In genomic region chrX:116185163-116185562, GRCh38 we compare ENCODE assay signal across 31 cellular contexts. TPM values are rescaled to one million over a fixed set of nuclear protein-coding genes. Genes with fewer than 3 reads are reported as not detected.
DNase-seq lines count a peak whose midpoint lies in the region; ATAC-seq, FAIRE-seq and TF ChIP-seq lines count a peak whose summit lies in the region.
"Had no signal": no experiment of that assay in that cellular context is flagged by ENCODE, and none has a peak within 500 bp of the region (broad histone marks: within the 10 kb centered on the region; RNA-seq: fewer than 3 reads in every experiment).

No MANE protein-coding gene starts in this region.

- no peaks in the 10 kb centered on the region for H3K27me3 Mint-ChIP-seq in natural killer cell treated with Interleukin-12 subunit alpha and Interleukin-12 subunit beta and Interleukin-15 and Interleukin-18, amount 100 ng/mL, for 72 hours
- H3K27me3 Mint-ChIP-seq: CD4-positive, alpha-beta memory T cell; CD4-positive, CD25-positive, alpha-beta regulatory T cell; CD8-positive, alpha-beta memory T cell had no signal

- H3K27ac ChIP-seq in kidney (ENCODE audit: low read depth in 2 of 2, low read length in 2 of 2) (no peak overlapping the region), liver (ENCODE audit: low read depth in 1 of 2, low read length in 2 of 2) (no peak overlapping the region)
- H3K27ac ChIP-seq: 22Rv1, BLaER1 had no signal

- intact Hi-C loops in kidney (cut with DNase I) = no loop called here

- no peaks in the 10 kb centered on the region for H3K9me3 ChIP-seq in kidney (ENCODE audit: control insufficient read depth in 1 of 2, low read length in 2 of 2)
- no peaks in the 10 kb centered on the region for H3K9me3 ChIP-seq in liver (ENCODE audit: control insufficient read depth in 4 of 4, low read length in 3 of 4)
- H3K9me3 ChIP-seq: BE2C had no signal

- H3K4me1 Mint-ChIP-seq in natural killer cell treated with Interleukin-12 subunit alpha and Interleukin-12 subunit beta and Interleukin-15 and Interleukin-18, amount 100 ng/mL, for 72 hours (ENCODE audit: low read depth in 2 of 2) = no peaks in the 10 kb centered on the region
- H3K4me1 Mint-ChIP-seq: CD14-positive monocyte; CD4-positive, alpha-beta memory T cell; CD4-positive, CD25-positive, alpha-beta regulatory T cell; CD8-positive, alpha-beta memory T cell had no signal

- no peak for TF ChIP-seq RAD21 in liver (IDR thresholded peaks at IDR 0.05)

- no peaks in the 10 kb centered on the region for H3K36me3 ChIP-seq in kidney (ENCODE audit: control insufficient read depth in 1 of 2, insufficient read depth in 2 of 2, low read length in 2 of 2)
- no peaks in the 10 kb centered on the region for H3K36me3 ChIP-seq in liver (ENCODE audit: control insufficient read depth in 4 of 4, insufficient read depth in 3 of 4, low read depth in 1 of 4, low read length in 3 of 4)
- H3K36me3 ChIP-seq: BE2C, BLaER1 had no signal

- H3K27ac Mint-ChIP-seq in natural killer cell treated with Interleukin-12 subunit alpha and Interleukin-12 subunit beta and Interleukin-15 and Interleukin-18, amount 100 ng/mL, for 72 hours = no peak overlapping the region
- H3K27ac Mint-ChIP-seq: CD14-positive monocyte; CD4-positive, alpha-beta memory T cell; CD4-positive, CD25-positive, alpha-beta regulatory T cell; CD8-positive, alpha-beta memory T cell had no signal

- TF ChIP-seq CTCF in kidney (IDR thresholded peaks at IDR 0.05; ENCODE audit: borderline replicate concordance, extremely low read depth, insufficient read depth) (no peak), liver (IDR thresholded peaks at IDR 0.05; ENCODE audit: low read depth, low read length, missing input control) (no peak)

- FAIRE-seq in A204.1 (lab: Jason Lieb, UNC) (peak; percentile 19), kidney (lab: Jason Lieb, UNC) (peak; percentile 85)
- FAIRE-seq: GM12878, GM12892, GM18507 had no signal

- H3K4me1 ChIP-seq in kidney (ENCODE audit: control insufficient read depth in 1 of 2, insufficient read depth in 1 of 2, low read depth in 1 of 2, low read length in 2 of 2) (no peaks in the 10 kb centered on the region), liver (ENCODE audit: control insufficient read depth in 4 of 4, insufficient read depth in 4 of 4, low read length in 3 of 4) (no peaks in the 10 kb centered on the region)
- H3K4me1 ChIP-seq: BE2C, BLaER1 had no signal

- H3K9ac ChIP-seq in kidney (ENCODE audit: low read length in 2 of 2) (no peak overlapping the region), liver (ENCODE audit: low read depth in 1 of 2, low read length in 2 of 2) (no peak overlapping the region)
- H3K9ac ChIP-seq: BLaER1 had no signal

- no peaks in the 10 kb centered on the region for H3K27me3 ChIP-seq in liver (ENCODE audit: control insufficient read depth in 4 of 4, insufficient read depth in 4 of 4, low read length in 3 of 4)
- H3K27me3 ChIP-seq: BE2C had no signal

- H3K4me3 Mint-ChIP-seq in natural killer cell treated with Interleukin-12 subunit alpha and Interleukin-12 subunit beta and Interleukin-15 and Interleukin-18, amount 100 ng/mL, for 72 hours = no peak overlapping the region
- H3K4me3 Mint-ChIP-seq: CD14-positive monocyte; CD4-positive, alpha-beta memory T cell; CD4-positive, CD25-positive, alpha-beta regulatory T cell; CD8-positive, alpha-beta memory T cell had no signal

- peak; percentile 14 for DNase-seq in HuH-7 (ENCODE audit: low spot score)
- no peak for DNase-seq in kidney
- no peak for DNase-seq in natural killer cell treated with Interleukin-12 subunit alpha and Interleukin-12 subunit beta and Interleukin-15 and Interleukin-18, amount 100 ng/mL, for 72 hours (ENCODE audit: low spot score)
- no peak for DNase-seq in stimulated activated CD4-positive, alpha-beta T cell treated with anti-CD3 and anti-CD28 coated beads, Interleukin-1b, Interleukin-23, amount 100 ng/mL, for 48 hours
- DNase-seq: ACHN; BE2C; C1 segment of cervical spinal cord; CD4-positive, alpha-beta memory T cell; CD4-positive, CD25-positive, alpha-beta regulatory T cell; CD8-positive, alpha-beta memory T cell; COR-L47; DMS 273 treated with DMSO at 0.1 percent for 48 hours; DMS153; DMS53; DMS79; DND-41; EL; GDM1 had no signal

- no peak for ATAC-seq in GM21423 (IDR thresholded peaks at IDR 0.05; ENCODE audit: unreplicated experiment)
- ATAC-seq in natural killer cell treated with Interleukin-12 subunit alpha and Interleukin-12 subunit beta and Interleukin-15 and Interleukin-18, amount 100 ng/mL, for 72 hours = no peak
- ATAC-seq: GM12878 had no signal

- no peak overlapping the region for H3K4me3 ChIP-seq in kidney (ENCODE audit: low read length in 2 of 2)
- no peak overlapping the region for H3K4me3 ChIP-seq in liver (ENCODE audit: low read depth in 1 of 3, low read length in 3 of 3)
- H3K4me3 ChIP-seq: BLaER1, GM12878 had no signal

- H3K9me3 Mint-ChIP-seq in natural killer cell treated with Interleukin-12 subunit alpha and Interleukin-12 subunit beta and Interleukin-15 and Interleukin-18, amount 100 ng/mL, for 72 hours = peaks cover 3% of the 10 kb centered on the region

- H3K36me3 Mint-ChIP-seq in natural killer cell treated with Interleukin-12 subunit alpha and Interleukin-12 subunit beta and Interleukin-15 and Interleukin-18, amount 100 ng/mL, for 72 hours = no peaks in the 10 kb centered on the region
- H3K36me3 Mint-ChIP-seq: CD14-positive monocyte; CD4-positive, alpha-beta memory T cell; CD4-positive, CD25-positive, alpha-beta regulatory T cell; CD8-positive, alpha-beta memory T cell had no signal

TF ChIP-seq in liver, 16 proteins besides CTCF, POLR2A, EP300 and RAD21:
- no peak for TF ChIP-seq SP1 (IDR thresholded peaks at IDR 0.05)
- TF ChIP-seq HNF4G (IDR thresholded peaks at IDR 0.05) = peak; percentile 31
- TF ChIP-seq HNF4A (conservative IDR thresholded peaks at IDR 0.05) = peak; percentile 56 to 82

RNA-seq across cellular contexts. Expression of gene AGTR2, which starts 14.6 kb away (rescaled TPM):
- total RNA-seq in kidney (0.19 TPM), liver (under 1 TPM in 1 of 2 donors, not detected in 1; 0.05 TPM)
- polyA plus RNA-seq in kidney (ENCODE audit: insufficient read depth, low read depth, low replicate concordance) (not detected), liver (not detected)
- not detected for total RNA-seq in natural killer cell treated with Interleukin-12 subunit alpha and Interleukin-12 subunit beta and Interleukin-15 and Interleukin-18, amount 100 ng/mL, for 72 hours
- total RNA-seq: A673; CD4-positive, alpha-beta memory T cell; CD4-positive, CD25-positive, alpha-beta regulatory T cell; CD8-positive, alpha-beta memory T cell; Daoy; G401; GM12878 had no signal
- polyA plus RNA-seq: AG04450; CD14-positive monocyte; CD4-positive, alpha-beta memory T cell; CD4-positive, CD25-positive, alpha-beta regulatory T cell; CD8-positive, alpha-beta memory T cell had no signal
